8 cellular contexts compared by ENCODE assay signal in genomic region chr5:1644810-1645571, GRCh38.
DNase-seq lines count a peak whose midpoint lies in the region; ATAC-seq and TF ChIP-seq lines count a peak whose summit lies in the region.

No MANE protein-coding gene starts in this region.

- TF ChIP-seq CTCF in 22Rv1 (IDR thresholded peaks at IDR 0.05), result peak; percentile 78
- TF ChIP-seq CTCF in colonic mucosa (IDR thresholded peaks at IDR 0.05), result peak; percentile 86
- peak; percentile 84 to 89 for TF ChIP-seq CTCF in left lung (IDR thresholded peaks at IDR 0.05)

- DNase-seq in NCI-H446 treated with DMSO at 0.1 percent for 48 hours (lab: John Stamatoyannopoulos, UW), result peak; percentile 57
- peak; percentile 85 for DNase-seq in activated CD4-positive, alpha-beta T cell treated with anti-CD3 and anti-CD28 coated beads for 48 hours
- DNase-seq in colonic mucosa, result peak; percentile 79
- peak; percentile 79 to 95 for DNase-seq in left lung
- peak; percentile 59 for DNase-seq in stimulated activated CD4-positive, alpha-beta T cell treated with anti-CD3 and anti-CD28 coated beads, Interleukin-2, amount 100 ng/mL, for 4 hours (ENCODE audit: low read depth)

- H3K4me1 ChIP-seq in colonic mucosa (no peaks in the 10 kb centered on the region), left lung (peaks cover 4 to 5% of the 10 kb centered on the region in 2 donors)

- ATAC-seq in GM18502 (IDR thresholded peaks at IDR 0.05; ENCODE audit: poor library complexity, unreplicated experiment) (peak; percentile 82), HG03135 (IDR thresholded peaks at IDR 0.05; ENCODE audit: unreplicated experiment) (peak; percentile 75), left lung (peak; percentile 96)

- H3K36me3 ChIP-seq in colonic mucosa, result no peaks in the 10 kb centered on the region
- no peaks in the 10 kb centered on the region for H3K36me3 ChIP-seq in left lung

- H3K27ac ChIP-seq in 22Rv1 (no peak overlapping the region), colonic mucosa (no peak overlapping the region), left lung (no peak overlapping the region)

- H3K27me3 ChIP-seq in colonic mucosa (peaks cover 18% of the 10 kb centered on the region), left lung (peaks cover 27 to 69% of the 10 kb centered on the region in 2 donors)

- intact Hi-C loops in colonic mucosa (cut with DNase I), result loop anchor here (5.0 kb wide), 1 partner anchor 478 kb away; no protein-coding TSS in a partner anchor
- intact Hi-C loops in left lung (cut with DNase I), result loop anchor here in 1 of 2 donors (5.0 kb wide), 1 partner anchor 478 kb away; no protein-coding TSS in a partner anchor

- H3K4me3 ChIP-seq in colonic mucosa (no peak overlapping the region), left lung (no peak overlapping the region)

- H3K9me3 ChIP-seq in colonic mucosa (no peaks in the 10 kb centered on the region), left lung (no peaks in the 10 kb centered on the region)

- H3K9ac ChIP-seq in colonic mucosa (ENCODE audit: low read depth in 2 of 2, low read length in 2 of 2), result peak overlapping the region in 1 of 2 donors; percentile 44
